In the genomic region with DNA sequence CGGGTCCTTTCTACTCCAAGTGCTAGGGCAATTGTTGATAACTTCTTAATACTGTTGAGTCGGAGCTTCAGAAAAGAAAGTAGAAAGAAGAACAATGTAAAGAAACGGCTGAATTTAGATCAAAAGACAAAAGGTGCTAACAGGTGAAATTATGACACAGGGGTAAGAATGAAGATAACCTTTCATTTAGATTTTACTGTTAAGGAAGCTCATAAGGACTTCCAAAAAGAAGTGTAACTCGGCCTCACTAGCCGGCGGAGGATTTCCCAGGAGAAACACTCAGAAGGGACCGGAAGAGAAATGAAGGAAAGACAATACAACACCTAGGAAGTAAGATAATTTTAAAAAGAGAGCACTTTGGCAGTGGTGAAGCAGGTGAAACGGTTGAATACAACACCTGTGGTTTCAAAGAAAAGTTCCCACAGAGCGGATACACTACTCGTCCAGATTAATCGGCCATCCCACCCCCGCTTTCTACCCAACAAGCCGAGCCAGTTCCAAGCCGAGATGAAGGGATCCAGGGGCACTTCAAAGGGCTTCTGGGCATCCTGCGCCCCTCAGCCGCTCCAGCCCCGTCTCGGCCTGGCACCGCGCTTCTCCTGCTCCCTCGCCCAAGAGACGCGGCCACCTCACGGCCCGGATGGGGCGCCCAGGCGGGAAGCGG, we compare ENCODE assay signal across 8 cellular contexts. TPM values are rescaled to one million over a fixed set of nuclear protein-coding genes. Genes with fewer than 3 reads are reported as not detected.
DNase-seq lines count a peak whose midpoint lies in the region; ATAC-seq, FAIRE-seq and TF ChIP-seq lines count a peak whose summit lies in the region.

No MANE protein-coding gene starts in this region.

- H2AFZ ChIP-seq in OCI-LY1 (ENCODE audit: low read length) (no peak overlapping the region), H1 (ENCODE audit: low read length) (no peak overlapping the region)

- H3K9me3 ChIP-seq in OCI-LY1 (ENCODE audit: low read length) (no peaks in the 10 kb centered on the region), H1 (ENCODE audit: insufficient read depth in 2 of 2, low read depth in 1 of 2, low read length in 1 of 2) (no peaks in the 10 kb centered on the region), mononuclear cell (ENCODE audit: low read depth, low read length) (no peaks in the 10 kb centered on the region)

- peak overlapping the region; percentile 100 for H4K5ac ChIP-seq in H1 (ENCODE audit: insufficient read length, low read depth, low read length)

- H3K36me3 ChIP-seq in OCI-LY1 (ENCODE audit: insufficient read depth, low read length) (peaks cover 42% of the 10 kb centered on the region), H1 (ENCODE audit: control insufficient read depth in 2 of 4, insufficient read depth in 4 of 4, low read length in 3 of 4) (peaks cover 0 to 35% (median 18%) of the 10 kb centered on the region in 4 experiments; a peak in 6 of 8 replicates)

- H3K27me3 Mint-ChIP-seq in T-helper 1 cell treated with Interleukin-12 subunit alpha and Interleukin-12 subunit beta and Interleukin-4 antibody, amounts not matched to agents 30 μg/mL and 1 μg/mL, for 36 hours (ENCODE audit: low read depth) = no peaks in the 10 kb centered on the region

- H3K4me1 ChIP-seq in OCI-LY1 (ENCODE audit: insufficient read depth, low read length, severe bottlenecking) (peaks cover 26% of the 10 kb centered on the region), H1 (replicated peaks in 1 of 4; ENCODE audit: control insufficient read depth in 3 of 4, insufficient read depth in 4 of 4, low read length in 3 of 4) (peaks cover 0 to 5% (median 3%) of the 10 kb centered on the region in 4 experiments; a peak in 4 of 7 replicates), mononuclear cell (ENCODE audit: insufficient read depth, low read length) (peaks cover 31% of the 10 kb centered on the region)

- no peak overlapping the region for H3K4ac ChIP-seq in H1 (replicated peaks; ENCODE audit: insufficient read length, low read depth, low read length)

- peaks cover 30% of the 10 kb centered on the region for H3K4me1 Mint-ChIP-seq in T-helper 1 cell treated with Interleukin-12 subunit alpha and Interleukin-12 subunit beta and Interleukin-4 antibody, amounts not matched to agents 30 μg/mL and 1 μg/mL, for 36 hours (ENCODE audit: low read depth)

- H3K9ac ChIP-seq in OCI-LY1 (ENCODE audit: low read length) (peak overlapping the region; percentile 74), H1 (replicated peaks in 1 of 4; ENCODE audit: extremely low read depth in 1 of 4, low read depth in 3 of 4, low read length in 3 of 4) (peak overlapping the region; percentile 74 to 91 (median 81))

- H3K23ac ChIP-seq in H1 (ENCODE audit: insufficient read length) = no peak overlapping the region

- peak overlapping the region; percentile 96 for H3K4me3 Mint-ChIP-seq in T-helper 1 cell treated with Interleukin-12 subunit alpha and Interleukin-12 subunit beta and Interleukin-4 antibody, amounts not matched to agents 30 μg/mL and 1 μg/mL, for 36 hours

- peaks cover 6% of the 10 kb centered on the region for H3K23me2 ChIP-seq in H1 (ENCODE audit: low read depth, low read length)

- no peaks in the 10 kb centered on the region for H3K9me2 ChIP-seq in OCI-LY1 (ENCODE audit: low read depth, low read length)

- 3% methylated on average over 28 of the region's 28 CpGs; no CpG with 5 or more reads in 1 of the 2 experiments for WGBS in H1 (ENCODE audit: extremely low coverage in 1 of 2, insufficient coverage in 1 of 2, insufficient read length in 1 of 2, insufficient replicate concordance in 2 of 2, low coverage in 1 of 2, low lambda C conversion rate in 2 of 2, missing lambda C conversion rate in 1 of 2), 2 experiments

- H3F3A ChIP-seq in OCI-LY1 (ENCODE audit: insufficient read depth, low read length) = no peaks in the 10 kb centered on the region

- no peaks in the 10 kb centered on the region for H3K9me3 Mint-ChIP-seq in T-helper 1 cell treated with Interleukin-12 subunit alpha and Interleukin-12 subunit beta and Interleukin-4 antibody, amounts not matched to agents 30 μg/mL and 1 μg/mL, for 36 hours

- peak; percentile 14 for ATAC-seq in HG02610 (IDR thresholded peaks at IDR 0.05; ENCODE audit: unreplicated experiment)

- H4K20me1 ChIP-seq in OCI-LY1 (ENCODE audit: insufficient read depth, low read length) (no peaks in the 10 kb centered on the region), H1 (replicated peaks in 1 of 2; ENCODE audit: control insufficient read depth in 1 of 2, insufficient read depth in 2 of 2, low read length in 2 of 2) (peaks cover 2 to 3% of the 10 kb centered on the region in 2 experiments)

- H2BK12ac ChIP-seq in H1 (ENCODE audit: low read depth, low read length) = no peak overlapping the region

- no peak overlapping the region for H2BK120ac ChIP-seq in H1 (replicated peaks; ENCODE audit: low read depth, low read length)

- H4K91ac ChIP-seq in H1 (replicated peaks; ENCODE audit: insufficient read length, low read length) = no peak overlapping the region

- peak overlapping the region; percentile 95 for H3K56ac ChIP-seq in H1 (replicated peaks; ENCODE audit: insufficient read length, low read depth, low read length)

- peak overlapping the region; percentile 96 for H3K27ac Mint-ChIP-seq in T-helper 1 cell treated with Interleukin-12 subunit alpha and Interleukin-12 subunit beta and Interleukin-4 antibody, amounts not matched to agents 30 μg/mL and 1 μg/mL, for 36 hours

- no peak for TF ChIP-seq RAD21 in H1 (IDR thresholded peaks at IDR 0.05 in 1 of 2, conservative IDR thresholded peaks at IDR 0.05 in 1 of 2; ENCODE audit: low read depth in 2 of 2, low read length in 2 of 2)

- peak overlapping the region; percentile 94 for H4K8ac ChIP-seq in H1 (ENCODE audit: extremely low read depth, insufficient read depth, low read length)

- no peak overlapping the region for H2BK15ac ChIP-seq in H1 (ENCODE audit: low read length)

- no peak for DNase-seq in T-helper 1 cell
- peak in 1 of 2 experiments; percentile 15 for DNase-seq in H1 (ENCODE audit: low read depth in 1 of 2, low spot score in 2 of 2)
- DNase-seq in GM19238 (ENCODE audit: insufficient read length, low spot score) = no peak
- DNase-seq in medulla oblongata (ENCODE audit: extremely low spot score) = no peak

- peaks cover 34% of the 10 kb centered on the region for H3K36me3 Mint-ChIP-seq in T-helper 1 cell treated with Interleukin-12 subunit alpha and Interleukin-12 subunit beta and Interleukin-4 antibody, amounts not matched to agents 30 μg/mL and 1 μg/mL, for 36 hours (ENCODE audit: low read depth)

- no peaks in the 10 kb centered on the region; the same call in 1 of the 2 replicates for H3K79me1 ChIP-seq in H1 (ENCODE audit: low read depth, low read length)

- H2BK20ac ChIP-seq in H1 (ENCODE audit: low read length) = no peak overlapping the region

- POLR2A ChIA-PET in H1 (lab: Charles Lee; ENCODE audit: partially characterized antibody) = interaction anchor here (0.9 to 4.0 kb wide), 16 partner anchors 9 to 201 kb away, joined by 3 to 25 read pairs (median 4); no protein-coding TSS in a partner anchor

- H2AK5ac ChIP-seq in H1 (ENCODE audit: low read depth, low read length) = no peak overlapping the region

- H3K4me2 ChIP-seq in OCI-LY1 (ENCODE audit: low read length) (peak overlapping the region; percentile 87), H1 (ENCODE audit: insufficient read depth in 1 of 2, low read depth in 2 of 2, low read length in 2 of 2) (peak overlapping the region; percentile 84 to 88)

- H3K79me2 ChIP-seq in OCI-LY1 (ENCODE audit: insufficient read depth, low read length) (peaks cover 10% of the 10 kb centered on the region), H1 (ENCODE audit: control insufficient read depth in 1 of 2, insufficient read depth in 2 of 2, low read length in 2 of 2) (peaks cover 0 to 25% of the 10 kb centered on the region in 2 experiments; a peak in 2 of 4 replicates)

- no peak overlapping the region for H3K14ac ChIP-seq in H1 (ENCODE audit: insufficient read length)

- no peak overlapping the region for H3K27ac ChIP-seq in OCI-LY1 (ENCODE audit: low read depth, low read length, poor library complexity, severe bottlenecking)
- H3K27ac ChIP-seq in H1 (ENCODE audit: low read depth, low read length) = peak overlapping the region; percentile 79; the same call in 1 of the 2 replicates

- H2BK5ac ChIP-seq in H1 (ENCODE audit: low read depth, low read length) = peak overlapping the region; percentile 91; the same call in 1 of the 2 replicates

- FAIRE-seq in H1 (lab: Jason Lieb, UNC) = no peak

- H3K27me3 ChIP-seq in OCI-LY1 (ENCODE audit: insufficient read depth, low read length) (no peaks in the 10 kb centered on the region), H1 (replicated peaks in 1 of 4; ENCODE audit: control insufficient read depth in 3 of 4, extremely low read depth in 1 of 4, insufficient read depth in 3 of 4, low read length in 3 of 4) (no peaks in the 10 kb centered on the region), mononuclear cell (ENCODE audit: insufficient read depth, low read length) (no peaks in the 10 kb centered on the region)

- TF ChIP-seq POLR2A in H1 (IDR thresholded peaks at IDR 0.05; ENCODE audit: control extremely low read depth in 1 of 2, low read depth in 2 of 2, low read length in 2 of 2) = no peak

- CTCF ChIA-PET in H1 (lab: Charles Lee; ENCODE audit: partially characterized antibody) = interaction anchor here (0.8 to 11.4 kb wide), 8 partner anchors 12 to 162 kb away, joined by 3 to 106 read pairs (median 4); no protein-coding TSS in a partner anchor

- H3K18ac ChIP-seq in H1 (ENCODE audit: extremely low read depth, low read length) = peak overlapping the region; percentile 35; the same call in 1 of the 2 replicates

- no peak for TF ChIP-seq EP300 in H1 (IDR thresholded peaks at IDR 0.05; ENCODE audit: borderline replicate concordance in 1 of 2, low read depth in 2 of 2, low read length in 2 of 2)

- H3K4me3 ChIP-seq in OCI-LY1 (ENCODE audit: low read depth, low read length, poor library complexity, severe bottlenecking) = peak overlapping the region; percentile 74
- peak overlapping the region; percentile 83 to 97 (median 91) for H3K4me3 ChIP-seq in H1 (ENCODE audit: extremely low read depth in 1 of 4, insufficient read depth in 2 of 4, low read depth in 3 of 4, low read length in 4 of 4)
- H3K4me3 ChIP-seq in mononuclear cell (ENCODE audit: low read length) = peak overlapping the region; percentile 93

- TF ChIP-seq CTCF in OCI-LY1 (IDR thresholded peaks at IDR 0.05; ENCODE audit: low read length) (no peak), H1 (IDR thresholded peaks at IDR 0.05; ENCODE audit: control extremely low read depth in 1 of 3, insufficient read depth in 1 of 3, low read depth in 1 of 3, low read length in 3 of 3) (no peak)

RNA-seq across cellular contexts. Expression of gene PPP2R1B, which starts 0.7 kb away (rescaled TPM):
- 86.2 and 87.0 TPM in 2 replicates for total RNA-seq in H1 (2021; fragmentation: NEBNext Ultra II Directional; extraction: Animal tissue kit (Norgen Biotek cat#: 25700))
- polyA plus RNA-seq in H1 (2011; rRNA removed) = 23.1 and 25.8 TPM in 2 replicates
- 33.3 TPM for polyA plus RNA-seq in H1 (2011; cell fraction: cytosol; rRNA removed)
- polyA plus RNA-seq in H1 (2011; cell fraction: nucleus; rRNA removed) = 17.5 TPM
- polyA plus RNA-seq in H1 (2012, experiment 1 of 2) = 35.9 to 67.6 TPM (median 46.9 TPM) in 4 replicates
- polyA plus RNA-seq in H1 (2012, experiment 2 of 2) = 3.2 TPM
- polyA plus RNA-seq in H1 (2013, experiment 1 of 2) = 30.1 TPM
- polyA plus RNA-seq in H1 (2013, experiment 2 of 2) = 30.8 TPM
- 119 and 158 TPM in 2 replicates for polyA minus RNA-seq in H1 (2011; rRNA and poly(A)+ RNA removed)
- 49.3 TPM for polyA minus RNA-seq in H1 (2011; cell fraction: cytosol; rRNA and poly(A)+ RNA removed)
- 46.8 TPM for polyA minus RNA-seq in H1 (2011; cell fraction: nucleus; rRNA and poly(A)+ RNA removed)
- total RNA-seq in mononuclear cell = 27.1 TPM
